ENCODE assay signal across 8 cellular contexts in genomic region chr1:207698822-207699483, GRCh38. TPM values are rescaled to one million over a fixed set of nuclear protein-coding genes. Genes with fewer than 3 reads are reported as not detected.
DNase-seq lines count a peak whose midpoint lies in the region; ATAC-seq, FAIRE-seq and TF ChIP-seq lines count a peak whose summit lies in the region.

No MANE protein-coding gene starts in this region.

- no peak overlapping the region for H2BK12ac ChIP-seq in H1 (ENCODE audit: low read depth, low read length)

- TF ChIP-seq CTCF in VCaP (conservative IDR thresholded peaks at IDR 0.05) (peak; percentile 82), H1 (IDR thresholded peaks at IDR 0.05; ENCODE audit: control extremely low read depth in 1 of 3, insufficient read depth in 1 of 3, low read depth in 1 of 3, low read length in 3 of 3) (peak; percentile 33 to 95 (median 73)), tibial artery (IDR thresholded peaks at IDR 0.05) (peak; percentile 27 to 46)

- FAIRE-seq in H1 (lab: Jason Lieb, UNC): no peak

- DNase-seq in SIG-M5 treated with dmso at 0.1 percent for 504 hours (lab: John Stamatoyannopoulos, UW; ENCODE audit: unreplicated experiment) (peak; percentile 56), SIG-M5 (lab: John Stamatoyannopoulos, UW) (no peak), NCI-H146 (lab: John Stamatoyannopoulos, UW) (peak; percentile 43), H1 (ENCODE audit: low read depth in 1 of 2, low spot score in 2 of 2) (peak; percentile 25 to 81), mucosa of gallbladder (ENCODE audit: low spot score) (peak; percentile 28), tibial artery (no peak)

- no peaks in the 10 kb centered on the region for H4K20me1 ChIP-seq in H1 (replicated peaks in 1 of 2; ENCODE audit: control insufficient read depth in 1 of 2, insufficient read depth in 2 of 2, low read length in 2 of 2)

- no peak overlapping the region for H3K4me2 ChIP-seq in H1 (ENCODE audit: insufficient read depth in 1 of 2, low read depth in 2 of 2, low read length in 2 of 2)

- no peak overlapping the region for H2BK120ac ChIP-seq in H1 (replicated peaks; ENCODE audit: low read depth, low read length)

- H3K27me3 ChIP-seq in H1 (replicated peaks in 1 of 4; ENCODE audit: control insufficient read depth in 3 of 4, extremely low read depth in 1 of 4, insufficient read depth in 3 of 4, low read length in 3 of 4) (no peaks in the 10 kb centered on the region), tibial artery (peaks cover 0 to 4% of the 10 kb centered on the region in 2 donors)

- no peak overlapping the region for H3K4me3 ChIP-seq in H1 (ENCODE audit: extremely low read depth in 1 of 4, insufficient read depth in 2 of 4, low read depth in 3 of 4, low read length in 4 of 4)
- H3K4me3 ChIP-seq in tibial artery: no peak overlapping the region

- no peak for ATAC-seq in GM21619 (IDR thresholded peaks at IDR 0.05; ENCODE audit: unreplicated experiment)

- H3K4me1 ChIP-seq in H1 (replicated peaks in 1 of 4; ENCODE audit: control insufficient read depth in 3 of 4, insufficient read depth in 4 of 4, low read length in 3 of 4): peaks cover 0 to 2% (median 0%) of the 10 kb centered on the region in 4 experiments; a peak in 1 of 7 replicates
- no peaks in the 10 kb centered on the region for H3K4me1 ChIP-seq in tibial artery

- no peak overlapping the region for H2BK5ac ChIP-seq in H1 (ENCODE audit: low read depth, low read length)

- no peak overlapping the region for H4K91ac ChIP-seq in H1 (replicated peaks; ENCODE audit: insufficient read length, low read length)

- TF ChIP-seq RAD21 in H1 (IDR thresholded peaks at IDR 0.05 in 1 of 2, conservative IDR thresholded peaks at IDR 0.05 in 1 of 2; ENCODE audit: low read depth in 2 of 2, low read length in 2 of 2): peak; percentile 76

- no peaks in the 10 kb centered on the region for H3K36me3 ChIP-seq in H1 (ENCODE audit: control insufficient read depth in 2 of 4, insufficient read depth in 4 of 4, low read length in 3 of 4)
- H3K36me3 ChIP-seq in tibial artery: no peaks in the 10 kb centered on the region

- no peak overlapping the region for H3K9ac ChIP-seq in H1 (replicated peaks in 1 of 4; ENCODE audit: extremely low read depth in 1 of 4, low read depth in 3 of 4, low read length in 3 of 4)

- no peaks in the 10 kb centered on the region for H3K23me2 ChIP-seq in H1 (ENCODE audit: low read depth, low read length)

- H2AK5ac ChIP-seq in H1 (ENCODE audit: low read depth, low read length): no peak overlapping the region

- TF ChIP-seq POLR2A in H1 (IDR thresholded peaks at IDR 0.05; ENCODE audit: control extremely low read depth in 1 of 2, low read depth in 2 of 2, low read length in 2 of 2): no peak

- H3K79me2 ChIP-seq in H1 (ENCODE audit: control insufficient read depth in 1 of 2, insufficient read depth in 2 of 2, low read length in 2 of 2): no peaks in the 10 kb centered on the region

- no peak overlapping the region for H3K18ac ChIP-seq in H1 (ENCODE audit: extremely low read depth, low read length)

- no peaks in the 10 kb centered on the region for H3K9me3 ChIP-seq in H1 (ENCODE audit: insufficient read depth in 2 of 2, low read depth in 1 of 2, low read length in 1 of 2)
- H3K9me3 ChIP-seq in tibial artery: no peaks in the 10 kb centered on the region

- peak overlapping the region; percentile 93 for H2AFZ ChIP-seq in H1 (ENCODE audit: low read length)

- H2BK15ac ChIP-seq in H1 (ENCODE audit: low read length): no peak overlapping the region

- H3K14ac ChIP-seq in H1 (ENCODE audit: insufficient read length): no peak overlapping the region

- no peak overlapping the region for H4K5ac ChIP-seq in H1 (ENCODE audit: insufficient read length, low read depth, low read length)

- intact Hi-C loops in tibial artery (cut with DNase I; ENCODE audit: low total_unique reads): no loop called here

- H3K27ac ChIP-seq in VCaP: no peak overlapping the region
- H3K27ac ChIP-seq in H1 (ENCODE audit: low read depth, low read length): no peak overlapping the region
- no peak overlapping the region for H3K27ac ChIP-seq in tibial artery

- no peak overlapping the region for H3K23ac ChIP-seq in H1 (ENCODE audit: insufficient read length)

- no peak for TF ChIP-seq EP300 in H1 (IDR thresholded peaks at IDR 0.05; ENCODE audit: borderline replicate concordance in 1 of 2, low read depth in 2 of 2, low read length in 2 of 2)

- CTCF ChIA-PET in H1 (lab: Charles Lee; ENCODE audit: partially characterized antibody): interaction anchor here (0.5 to 4.1 kb wide), 17 partner anchors 9 to 410 kb away, joined by 3 to 25 read pairs (median 4); partner anchors contain the start of gene CR2

- H4K8ac ChIP-seq in H1 (ENCODE audit: extremely low read depth, insufficient read depth, low read length): no peak overlapping the region

- H3K56ac ChIP-seq in H1 (replicated peaks; ENCODE audit: insufficient read length, low read depth, low read length): no peak overlapping the region

- H3K4ac ChIP-seq in H1 (replicated peaks; ENCODE audit: insufficient read length, low read depth, low read length): no peak overlapping the region

- H2BK20ac ChIP-seq in H1 (ENCODE audit: low read length): no peak overlapping the region

- no peaks in the 10 kb centered on the region for H3K79me1 ChIP-seq in H1 (ENCODE audit: low read depth, low read length)

- POLR2A ChIA-PET in H1 (lab: Charles Lee; ENCODE audit: partially characterized antibody): interaction anchor here (1.2 kb wide), 1 partner anchor 49 kb away, joined by 3 read pairs; no protein-coding TSS in a partner anchor

- 40% methylated on average over 4 of the region's 4 CpGs; no CpG with 5 or more reads in 1 of the 2 experiments for WGBS in H1 (ENCODE audit: extremely low coverage in 1 of 2, insufficient coverage in 1 of 2, insufficient read length in 1 of 2, insufficient replicate concordance in 2 of 2, low coverage in 1 of 2, low lambda C conversion rate in 2 of 2, missing lambda C conversion rate in 1 of 2), 2 experiments

TF ChIP-seq in H1, 55 proteins besides CTCF, POLR2A, EP300 and RAD21 (continues in another document):
- no peak for TF ChIP-seq RNF2 (IDR thresholded peaks at IDR 0.05; ENCODE audit: borderline replicate concordance, low read depth, low read length, missing control alignments, poor library complexity, severe bottlenecking)
- TF ChIP-seq BRCA1 (IDR thresholded peaks at IDR 0.05; ENCODE audit: low read depth, low read length): no peak
- no peak for TF ChIP-seq RXRA (IDR thresholded peaks at IDR 0.05; ENCODE audit: insufficient read depth, low read depth, low read length)
- TF ChIP-seq E2F6 (IDR thresholded peaks at IDR 0.05): peak; percentile 65
- TF ChIP-seq SAP30 (IDR thresholded peaks at IDR 0.05; ENCODE audit: insufficient read depth, insufficient replicate concordance, low read length): no peak
- TF ChIP-seq CREB1 (IDR thresholded peaks at IDR 0.05): no peak
- 0 out of 2 replicates have a peak, but pooled peaks have one; percentile 37 for TF ChIP-seq TAF1 (IDR thresholded peaks at IDR 0.05; ENCODE audit: low read depth, low read length)
- TF ChIP-seq MAX (IDR thresholded peaks at IDR 0.05): no peak
- TF ChIP-seq RFX5 (IDR thresholded peaks at IDR 0.05; ENCODE audit: borderline replicate concordance, low read depth, low read length): no peak
- TF ChIP-seq HDAC2 (IDR thresholded peaks at IDR 0.05; ENCODE audit: borderline replicate concordance in 1 of 2, low read depth in 2 of 2, low read length in 2 of 2): no peak
- TF ChIP-seq SIN3A (conservative IDR thresholded peaks at IDR 0.05 in 1 of 2, IDR thresholded peaks at IDR 0.05 in 1 of 2; ENCODE audit: low read depth in 1 of 2, low read length in 2 of 2): no peak
- no peak for TF ChIP-seq ASH2L (IDR thresholded peaks at IDR 0.05; ENCODE audit: low read length)
- TF ChIP-seq POLR2AphosphoS5 (IDR thresholded peaks at IDR 0.05; ENCODE audit: low read depth, low read length): no peak
- no peak for TF ChIP-seq TEAD4 (IDR thresholded peaks at IDR 0.05; ENCODE audit: low read depth, low read length)
- TF ChIP-seq TCF12 (IDR thresholded peaks at IDR 0.05; ENCODE audit: low read depth, low read length): no peak
- TF ChIP-seq SIX5 (IDR thresholded peaks at IDR 0.05; ENCODE audit: low read depth, low read length): no peak
- TF ChIP-seq GTF2F1 (IDR thresholded peaks at IDR 0.05; ENCODE audit: borderline replicate concordance, low read depth, low read length): no peak
- no peak for TF ChIP-seq SP1 (IDR thresholded peaks at IDR 0.05; ENCODE audit: low read depth, low read length)

RNA-seq across cellular contexts. Expression of gene CD46, which starts 52.9 kb away (rescaled TPM):
- total RNA-seq in H1 (2021; fragmentation: NEBNext Ultra II Directional; extraction: Animal tissue kit (Norgen Biotek cat#: 25700)): 112 and 113 TPM in 2 replicates
- 46.4 and 60.9 TPM in 2 replicates for polyA plus RNA-seq in H1 (2011; rRNA removed)
- polyA plus RNA-seq in H1 (2011; cell fraction: cytosol; rRNA removed): 87.4 TPM
- 126 TPM for polyA plus RNA-seq in H1 (2011; cell fraction: nucleus; rRNA removed)
- 42.2 to 80.1 TPM (median 52.6 TPM) in 4 replicates for polyA plus RNA-seq in H1 (2012, experiment 1 of 2)
- 7.2 TPM for polyA plus RNA-seq in H1 (2012, experiment 2 of 2)
- polyA plus RNA-seq in H1 (2013, experiment 1 of 2): 179 TPM
- 148 TPM for polyA plus RNA-seq in H1 (2013, experiment 2 of 2)
- 44.9 and 82.5 TPM in 2 replicates for polyA minus RNA-seq in H1 (2011; rRNA and poly(A)+ RNA removed)
- 47.3 TPM for polyA minus RNA-seq in H1 (2011; cell fraction: cytosol; rRNA and poly(A)+ RNA removed)
- 133 TPM for polyA minus RNA-seq in H1 (2011; cell fraction: nucleus; rRNA and poly(A)+ RNA removed)
- total RNA-seq in mucosa of gallbladder: 228 TPM

RNA-seq across cellular contexts. Expression of gene CR1L, which starts 54.0 kb away (rescaled TPM):
- not detected in 2 replicates for total RNA-seq in H1 (2021; fragmentation: NEBNext Ultra II Directional; extraction: Animal tissue kit (Norgen Biotek cat#: 25700))
- 0.19 and 0.39 TPM in 2 replicates for polyA plus RNA-seq in H1 (2011; rRNA removed)
- 0.37 TPM for polyA plus RNA-seq in H1 (2011; cell fraction: cytosol; rRNA removed)
- polyA plus RNA-seq in H1 (2011; cell fraction: nucleus; rRNA removed): 0.40 TPM
- 0.32 TPM in 1 of 4 replicates, not detected in the others for polyA plus RNA-seq in H1 (2012, experiment 1 of 2)
- not detected for polyA plus RNA-seq in H1 (2012, experiment 2 of 2)
- 0.22 TPM for polyA plus RNA-seq in H1 (2013, experiment 1 of 2)
- polyA plus RNA-seq in H1 (2013, experiment 2 of 2): 0.46 TPM
- polyA minus RNA-seq in H1 (2011; rRNA and poly(A)+ RNA removed): 0.09 TPM in 1 of 2 replicates, not detected in the other
- polyA minus RNA-seq in H1 (2011; cell fraction: cytosol; rRNA and poly(A)+ RNA removed): not detected
- not detected for polyA minus RNA-seq in H1 (2011; cell fraction: nucleus; rRNA and poly(A)+ RNA removed)
- total RNA-seq in mucosa of gallbladder: not detected

Comparison
In these comparisons a context has a peak if more than half of its experiments do, and no peak if none do; other contexts are left out.
1. DNase-seq: peak in SIG-M5 treated with dmso at 0.1 percent for 504 hours (single experiment), NCI-H146 (single experiment), H1 (2 of 2) and mucosa of gallbladder (single experiment); none in SIG-M5 (single experiment) and tibial artery (0 of 2).
2. Peak in every context shown above with its lines, with median percentiles within 50 percentile points of each other: CTCF ChIP-seq.